1 cellular context compared by ENCODE assay signal in genomic region chr9:94030318-94031179, GRCh38.
TF ChIP-seq lines count a peak whose summit lies in the region.

No MANE protein-coding gene starts in this region.

TF ChIP-seq in HepG2, 621 proteins besides CTCF, POLR2A, EP300 and RAD21 (continued from another document and continues in another):
- TF ChIP-seq AHDC1 (CRISPR knock-in tag; IDR thresholded peaks at IDR 0.05; ENCODE audit: borderline replicate concordance) (0 out of 2 replicates have a peak, but pooled peaks have one; percentile 9), ZNF296 (CRISPR knock-in tag; conservative IDR thresholded peaks at IDR 0.05) (no peak; the same call in 1 of the 2 replicates), MBNL3 (CRISPR knock-in tag; conservative IDR thresholded peaks at IDR 0.05) (no peak), KLF13 (CRISPR knock-in tag; IDR thresholded peaks at IDR 0.05) (no peak), ZFP90 (CRISPR knock-in tag; IDR thresholded peaks at IDR 0.05; ENCODE audit: borderline replicate concordance) (peak; percentile 73; the same call in 1 of the 2 replicates), ZNF180 (CRISPR knock-in tag; IDR thresholded peaks at IDR 0.05; ENCODE audit: borderline replicate concordance, low read depth) (0 out of 2 replicates have a peak, but pooled peaks have one; percentile 14), TOE1 (CRISPR knock-in tag; IDR thresholded peaks at IDR 0.05) (peak; percentile 31; the same call in 1 of the 2 replicates), HNRNPH1 (optimal IDR thresholded peaks at IDR 0.05; ENCODE audit: low read depth, low read length) (no peak), TAF1 (CRISPR knock-in tag; IDR thresholded peaks at IDR 0.05) (peak; percentile 98), NFYB (CRISPR knock-in tag; IDR thresholded peaks at IDR 0.05) (peak; percentile 95), ZNF337 (CRISPR knock-in tag; IDR thresholded peaks at IDR 0.05; ENCODE audit: borderline replicate concordance, low read depth) (no peak), RBM39 (IDR thresholded peaks at IDR 0.05; ENCODE audit: low read depth, low read length, poor library complexity, severe bottlenecking) (peak; percentile 72), KDM2A (CRISPR knock-in tag; IDR thresholded peaks at IDR 0.05; ENCODE audit: borderline replicate concordance, low read depth) (peak; percentile 70), AKNA (CRISPR knock-in tag; IDR thresholded peaks at IDR 0.05; ENCODE audit: borderline replicate concordance) (0 out of 2 replicates have a peak, but pooled peaks have one; percentile 40), RNF219 (CRISPR knock-in tag; IDR thresholded peaks at IDR 0.05) (no peak; the same call in 1 of the 2 replicates), STAT6 (CRISPR knock-in tag; IDR thresholded peaks at IDR 0.05; ENCODE audit: borderline replicate concordance) (no peak), ZFP36L1 (CRISPR knock-in tag; IDR thresholded peaks at IDR 0.05) (peak; percentile 74; the same call in 1 of the 2 replicates), PRMT3 (CRISPR knock-in tag; IDR thresholded peaks at IDR 0.05; ENCODE audit: borderline replicate concordance, low read depth) (no peak; the same call in 1 of the 2 replicates), ZMYM3 (CRISPR knock-in tag; IDR thresholded peaks at IDR 0.05) (no peak), SIX1 (CRISPR knock-in tag; IDR thresholded peaks at IDR 0.05; ENCODE audit: borderline replicate concordance) (no peak), HMG20A (CRISPR knock-in tag; IDR thresholded peaks at IDR 0.05; ENCODE audit: borderline replicate concordance) (0 out of 2 replicates have a peak, but pooled peaks have one; percentile 19), TBP (CRISPR knock-in tag; IDR thresholded peaks at IDR 0.05) (no peak), KAT7 (CRISPR knock-in tag; IDR thresholded peaks at IDR 0.05; ENCODE audit: borderline replicate concordance) (peak; percentile 86), MZF1 (CRISPR knock-in tag; IDR thresholded peaks at IDR 0.05; ENCODE audit: borderline replicate concordance) (no peak), ZNF331 (CRISPR knock-in tag; IDR thresholded peaks at IDR 0.05) (peak; percentile 79), ZNF83 (CRISPR knock-in tag; IDR thresholded peaks at IDR 0.05; ENCODE audit: borderline replicate concordance) (no peak), BCL3 (CRISPR knock-in tag; IDR thresholded peaks at IDR 0.05) (peak; percentile 95), FOXM1 (CRISPR knock-in tag; IDR thresholded peaks at IDR 0.05) (peak; percentile 81; the same call in 1 of the 2 replicates), E2F2 (CRISPR knock-in tag; IDR thresholded peaks at IDR 0.05; ENCODE audit: borderline replicate concordance) (no peak), ATAD3A (CRISPR knock-in tag; IDR thresholded peaks at IDR 0.05) (no peak), PPARG (CRISPR knock-in tag; conservative IDR thresholded peaks at IDR 0.05) (0 out of 2 replicates have a peak, but pooled peaks have one; percentile 34), ZNF446 (CRISPR knock-in tag; IDR thresholded peaks at IDR 0.05) (peak; percentile 83; the same call in 1 of the 2 replicates), MBD4 (IDR thresholded peaks at IDR 0.05; ENCODE audit: borderline replicate concordance, low read length) (no peak), SMC3 (IDR thresholded peaks at IDR 0.05; ENCODE audit: low read length) (no peak), HNF4A (CRISPR knock-in tag; IDR thresholded peaks at IDR 0.05) (no peak), ZNF326 (CRISPR knock-in tag; IDR thresholded peaks at IDR 0.05; ENCODE audit: borderline replicate concordance) (no peak), ZNF564 (CRISPR knock-in tag; IDR thresholded peaks at IDR 0.05) (peak; percentile 69), ATF7-NPFF (CRISPR knock-in tag; IDR thresholded peaks at IDR 0.05; ENCODE audit: low read depth) (peak; percentile 98), PHF5A (CRISPR knock-in tag; IDR thresholded peaks at IDR 0.05; ENCODE audit: low read depth, unreplicated experiment) (peak; percentile 52), ZNF10 (CRISPR knock-in tag; IDR thresholded peaks at IDR 0.05; ENCODE audit: borderline replicate concordance, low read depth) (no peak), ARNTL (CRISPR knock-in tag; IDR thresholded peaks at IDR 0.05) (no peak), DR1 (CRISPR knock-in tag; IDR thresholded peaks at IDR 0.05) (peak; percentile 82; the same call in 1 of the 2 replicates), SKI (IDR thresholded peaks at IDR 0.05; ENCODE audit: partially characterized antibody) (peak; percentile 81), THRA (CRISPR knock-in tag; IDR thresholded peaks at IDR 0.05; ENCODE audit: borderline replicate concordance) (no peak)
